Comparison of ENCODE assay signal across 8 cellular contexts in the genomic region with DNA sequence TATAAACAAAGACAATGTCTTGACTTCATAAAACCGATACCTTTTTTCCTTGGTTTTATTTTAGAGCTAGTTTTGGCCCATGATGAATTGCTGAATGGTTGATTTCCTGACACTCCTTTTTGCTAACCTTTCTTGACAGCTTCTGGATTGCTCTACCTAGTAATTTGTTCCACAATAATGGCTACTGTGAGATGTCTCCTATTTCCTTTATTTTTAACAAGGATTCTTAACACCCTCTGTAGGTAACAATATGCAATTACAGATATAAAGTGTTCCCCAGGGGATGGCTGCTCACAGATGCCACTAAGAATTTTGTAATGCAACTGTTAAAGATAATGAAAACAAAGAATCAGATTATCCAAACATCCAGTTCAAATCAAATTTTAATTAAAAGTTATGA.
DNase-seq lines count a peak whose midpoint lies in the region; ATAC-seq and TF ChIP-seq lines count a peak whose summit lies in the region.

No MANE protein-coding gene starts in this region.

- no peak overlapping the region for H3K9ac ChIP-seq in mesendoderm (ENCODE audit: low read length)

- H3K79me1 ChIP-seq in mesendoderm (ENCODE audit: low read length), result no peaks in the 10 kb centered on the region

- no peaks in the 10 kb centered on the region for H3K36me3 ChIP-seq in mesendoderm (ENCODE audit: control insufficient read depth, insufficient read depth, low read length)

- no peaks in the 10 kb centered on the region for H3K79me2 ChIP-seq in mesendoderm (ENCODE audit: control insufficient read depth, insufficient read depth, low read length)

- no peak overlapping the region for H3K4me3 Mint-ChIP-seq in chondrocyte (ENCODE audit: unreplicated experiment)

- H3K4me2 ChIP-seq in mesendoderm (ENCODE audit: low read length), result no peak overlapping the region

- H3K4me3 ChIP-seq in mesendoderm (ENCODE audit: low read length), result no peak overlapping the region

- H3K27ac Mint-ChIP-seq in activated naive CD4-positive, alpha-beta T cell treated with anti-CD3 and anti-CD28 coated beads, Interleukin-2, amount 50 U/mL, for 72 hours, result no peak overlapping the region
- no peak overlapping the region for H3K27ac Mint-ChIP-seq in chondrocyte (ENCODE audit: unreplicated experiment)

- H3K4me1 ChIP-seq in mesendoderm (ENCODE audit: control insufficient read depth, low read depth, low read length), result no peaks in the 10 kb centered on the region

- DNase-seq in activated naive CD4-positive, alpha-beta T cell treated with anti-CD3 and anti-CD28 coated beads, Interleukin-2, amount 50 U/mL, for 72 hours (ENCODE audit: low spot score in 2 of 2), result no peak
- DNase-seq in activated naive CD4-positive, alpha-beta T cell treated with Interleukin-2 at 50 U/mL for 16 hours, result no peak
- DNase-seq in NCI-H526 (lab: John Stamatoyannopoulos, UW) (peak; percentile 41 to 64), chondrocyte (ENCODE audit: low spot score) (no peak), mesendoderm (peak; percentile 61), head of caudate nucleus (no peak)

- no peak overlapping the region for H2BK5ac ChIP-seq in mesendoderm (ENCODE audit: low read length)

- no peak overlapping the region for H3K4ac ChIP-seq in mesendoderm (ENCODE audit: low read depth, low read length)

- no peak overlapping the region for H4K8ac ChIP-seq in mesendoderm (ENCODE audit: low read depth, low read length)

- H3K27me3 ChIP-seq in mesendoderm (ENCODE audit: insufficient read depth, low read length, poor library complexity), result no peaks in the 10 kb centered on the region

- H2AK5ac ChIP-seq in mesendoderm (ENCODE audit: low read length), result no peak overlapping the region

- no peaks in the 10 kb centered on the region for H3K36me3 Mint-ChIP-seq in activated naive CD4-positive, alpha-beta T cell treated with anti-CD3 and anti-CD28 coated beads, Interleukin-2, amount 50 U/mL, for 72 hours
- H3K36me3 Mint-ChIP-seq in chondrocyte (ENCODE audit: low read depth), result no peaks in the 10 kb centered on the region

- no peak overlapping the region for H3K27ac ChIP-seq in mesendoderm (ENCODE audit: low read depth, low read length)

- peaks cover 27% of the 10 kb centered on the region for H3K27me3 Mint-ChIP-seq in chondrocyte (ENCODE audit: low read depth)

- intact Hi-C loops in head of caudate nucleus (cut with DNase I), result no loop called here

- no CpG with 5 or more reads among the region's 1 CpG for WGBS in mesendoderm (ENCODE audit: extremely low coverage, insufficient coverage, low lambda C conversion rate)

- no peak overlapping the region for H4K5ac ChIP-seq in mesendoderm (ENCODE audit: low read length)

- H3K23ac ChIP-seq in mesendoderm (ENCODE audit: low read length), result no peak overlapping the region

- H2BK120ac ChIP-seq in mesendoderm (ENCODE audit: low read depth, low read length), result no peak overlapping the region

- H3K56ac ChIP-seq in mesendoderm (ENCODE audit: low read length), result no peak overlapping the region

- peak; percentile 78 for TF ChIP-seq CTCF in chondrocyte (IDR thresholded peaks at IDR 0.05)

- peak; percentile 68 to 74 for ATAC-seq in activated naive CD4-positive, alpha-beta T cell treated with anti-CD3 and anti-CD28 coated beads, Interleukin-2, amount 50 U/mL, for 72 hours
- ATAC-seq in HG03439 (IDR thresholded peaks at IDR 0.05; ENCODE audit: unreplicated experiment) (peak; percentile 56), HG03196 (IDR thresholded peaks at IDR 0.05; ENCODE audit: unreplicated experiment) (no peak)

- H3K9me3 Mint-ChIP-seq in activated naive CD4-positive, alpha-beta T cell treated with anti-CD3 and anti-CD28 coated beads, Interleukin-2, amount 50 U/mL, for 72 hours, result no peaks in the 10 kb centered on the region
- H3K9me3 Mint-ChIP-seq in chondrocyte (ENCODE audit: low read depth), result no peaks in the 10 kb centered on the region

- H2BK15ac ChIP-seq in mesendoderm (replicated peaks; ENCODE audit: low read depth), result no peak overlapping the region

- no peaks in the 10 kb centered on the region for H3K4me1 Mint-ChIP-seq in chondrocyte (ENCODE audit: low read depth)

- no peak overlapping the region for H3K18ac ChIP-seq in mesendoderm (ENCODE audit: low read length)

Comparison
In these comparisons a context has a peak if more than half of its experiments do, and no peak if none do; other contexts are left out.
1. DNase-seq: peak in NCI-H526 (2 of 2) and mesendoderm (single experiment); none in activated naive CD4-positive, alpha-beta T cell treated with anti-CD3 and anti-CD28 coated beads, Interleukin-2, amount 50 U/mL, for 72 hours (0 of 2), activated naive CD4-positive, alpha-beta T cell treated with Interleukin-2 at 50 U/mL for 16 hours (single experiment), chondrocyte (single experiment) and head of caudate nucleus (0 of 42).